Comparison of ENCODE assay signal across 21 cellular contexts in the genomic region with DNA sequence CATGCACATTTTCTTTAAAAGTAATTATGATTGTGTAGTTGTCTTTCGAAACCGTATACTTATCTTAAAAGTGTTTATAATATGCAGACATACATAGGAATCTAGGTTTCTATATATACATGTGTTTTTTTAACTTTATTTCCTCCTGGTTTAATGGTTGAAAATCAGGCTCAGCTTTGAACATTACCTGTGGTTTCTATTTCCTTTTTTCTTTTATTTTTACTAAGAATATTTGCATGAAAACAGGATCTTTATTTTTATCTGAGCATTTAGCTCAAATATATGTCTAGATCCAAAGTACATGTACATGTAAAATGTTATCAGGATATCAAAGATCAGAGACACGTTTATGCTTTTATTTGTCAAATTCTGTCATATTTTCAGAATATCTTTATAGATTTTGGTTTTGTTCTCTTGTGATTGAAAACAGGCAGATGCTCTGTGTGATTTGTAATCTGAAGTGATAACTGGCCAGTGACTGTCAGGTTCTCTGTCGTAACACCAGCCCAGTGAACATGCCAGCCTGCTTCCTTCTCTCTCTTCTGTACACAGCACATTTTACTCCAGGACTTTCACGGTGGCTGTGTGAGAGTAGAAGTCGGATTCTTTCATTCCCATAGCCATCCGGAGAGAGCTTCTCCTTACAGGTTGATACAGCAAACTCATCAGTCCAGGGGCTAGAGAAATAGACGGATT. TPM values are rescaled to one million over a fixed set of nuclear protein-coding genes. Genes with fewer than 3 reads are reported as not detected.
DNase-seq lines count a peak whose midpoint lies in the region; ATAC-seq, FAIRE-seq and TF ChIP-seq lines count a peak whose summit lies in the region.
"Had no signal": no experiment of that assay in that cellular context is flagged by ENCODE, and none has a peak within 500 bp of the region (broad histone marks: within the 10 kb centered on the region; RNA-seq: fewer than 3 reads in every experiment).

No MANE protein-coding gene starts in this region.

- no peak overlapping the region for H3K27ac Mint-ChIP-seq in GM23338
- H3K27ac Mint-ChIP-seq: activated CD4-positive, alpha-beta memory T cell treated with anti-CD3 and anti-CD28 coated beads for 36 hours; brain; H9; mesothelial cell of epicardium had no signal

- CTCF ChIA-PET in H1 (lab: Charles Lee; ENCODE audit: partially characterized antibody), result interaction anchor here (0.7 to 1.4 kb wide), 2 partner anchors 26 to 75 kb away, joined by 3 to 4 read pairs; no protein-coding TSS in a partner anchor

- no peaks in the 10 kb centered on the region for H3F3A ChIP-seq in OCI-LY1 (ENCODE audit: insufficient read depth, low read length)
- H3F3A ChIP-seq in GM23338 (replicated peaks; ENCODE audit: low read depth), result no peaks in the 10 kb centered on the region

- H3K23ac ChIP-seq in H1 (ENCODE audit: insufficient read length), result peak overlapping the region; percentile 98

- H2AFZ ChIP-seq in OCI-LY1 (ENCODE audit: low read length), result no peak overlapping the region
- H2AFZ ChIP-seq in H1 (ENCODE audit: low read length), result no peak overlapping the region
- no peak overlapping the region for H2AFZ ChIP-seq in GM23338

- no peaks in the 10 kb centered on the region for H3K4me1 Mint-ChIP-seq in GM23338
- H3K4me1 Mint-ChIP-seq: brain, H9, mesothelial cell of epicardium had no signal

- TF ChIP-seq POLR2A in GM12892 (IDR thresholded peaks at IDR 0.05; ENCODE audit: low read depth, low read length) (no peak), H1 (IDR thresholded peaks at IDR 0.05; ENCODE audit: control extremely low read depth in 1 of 2, low read depth in 2 of 2, low read length in 2 of 2) (no peak)

- no peak overlapping the region for H3K56ac ChIP-seq in H1 (replicated peaks; ENCODE audit: insufficient read length, low read depth, low read length)

- POLR2A ChIA-PET in H1 (lab: Charles Lee; ENCODE audit: partially characterized antibody), result interaction anchor here (1.6 kb wide), 1 partner anchor 14 kb away, joined by 3 read pairs; a partner anchor contains a TSS

- H2BK12ac ChIP-seq in H1 (ENCODE audit: low read depth, low read length), result no peak overlapping the region

- H3K9me3 ChIP-seq in BLaER1 (no peaks in the 10 kb centered on the region), OCI-LY1 (ENCODE audit: low read length) (no peaks in the 10 kb centered on the region), H1 (ENCODE audit: insufficient read depth in 2 of 2, low read depth in 1 of 2, low read length in 1 of 2) (no peaks in the 10 kb centered on the region)
- H3K9me3 ChIP-seq: testis had no signal

- H3K4me3 Mint-ChIP-seq in GM23338, result no peak overlapping the region
- H3K4me3 Mint-ChIP-seq: activated CD4-positive, alpha-beta memory T cell treated with anti-CD3 and anti-CD28 coated beads for 36 hours; activated T-cell treated with anti-CD3 and anti-CD28 coated beads, Interleukin-2, amount 50 U/mL, for 4 hours; brain; H9; mesothelial cell of epicardium had no signal

- no peak for TF ChIP-seq RAD21 in H1 (IDR thresholded peaks at IDR 0.05 in 1 of 2, conservative IDR thresholded peaks at IDR 0.05 in 1 of 2; ENCODE audit: low read depth in 2 of 2, low read length in 2 of 2)

- H3K27me3 ChIP-seq in BLaER1, result no peaks in the 10 kb centered on the region
- no peaks in the 10 kb centered on the region for H3K27me3 ChIP-seq in OCI-LY1 (ENCODE audit: insufficient read depth, low read length)
- no peaks in the 10 kb centered on the region for H3K27me3 ChIP-seq in H1 (replicated peaks in 1 of 4; ENCODE audit: control insufficient read depth in 3 of 4, extremely low read depth in 1 of 4, insufficient read depth in 3 of 4, low read length in 3 of 4)
- no peaks in the 10 kb centered on the region for H3K27me3 ChIP-seq in GM23338 (ENCODE audit: insufficient read depth)
- H3K27me3 ChIP-seq: testis had no signal

- no peak overlapping the region for H4K91ac ChIP-seq in H1 (replicated peaks; ENCODE audit: insufficient read length, low read length)

- H3K4me2 ChIP-seq in BLaER1 (peak overlapping the region; percentile 54), OCI-LY1 (ENCODE audit: low read length) (peak overlapping the region; percentile 63), H1 (ENCODE audit: insufficient read depth in 1 of 2, low read depth in 2 of 2, low read length in 2 of 2) (no peak overlapping the region), GM23338 (no peak overlapping the region)

- H3K36me3 Mint-ChIP-seq in GM23338 (ENCODE audit: low read depth), result no peaks in the 10 kb centered on the region

- no peaks in the 10 kb centered on the region for H4K20me1 ChIP-seq in BLaER1
- H4K20me1 ChIP-seq in OCI-LY1 (ENCODE audit: insufficient read depth, low read length), result no peaks in the 10 kb centered on the region
- H4K20me1 ChIP-seq in H1 (replicated peaks in 1 of 2; ENCODE audit: control insufficient read depth in 1 of 2, insufficient read depth in 2 of 2, low read length in 2 of 2), result no peaks in the 10 kb centered on the region
- no peaks in the 10 kb centered on the region for H4K20me1 ChIP-seq in GM23338 (replicated peaks; ENCODE audit: insufficient read depth)

- H3K23me2 ChIP-seq in H1 (ENCODE audit: low read depth, low read length), result no peaks in the 10 kb centered on the region

- peaks cover 29% of the 10 kb centered on the region for H3K4me1 ChIP-seq in BLaER1
- peaks cover 26% of the 10 kb centered on the region for H3K4me1 ChIP-seq in OCI-LY1 (ENCODE audit: insufficient read depth, low read length, severe bottlenecking)
- H3K4me1 ChIP-seq in H1 (replicated peaks in 1 of 4; ENCODE audit: control insufficient read depth in 3 of 4, insufficient read depth in 4 of 4, low read length in 3 of 4), result no peaks in the 10 kb centered on the region
- no peaks in the 10 kb centered on the region for H3K4me1 ChIP-seq in GM23338 (ENCODE audit: insufficient read depth)
- H3K4me1 ChIP-seq: testis had no signal

- H2BK20ac ChIP-seq in H1 (ENCODE audit: low read length), result no peak overlapping the region

- no peaks in the 10 kb centered on the region for H3K9me2 ChIP-seq in OCI-LY1 (ENCODE audit: low read depth, low read length)
- H3K9me2 ChIP-seq in GM23338 (ENCODE audit: insufficient read depth), result no peaks in the 10 kb centered on the region

- H4K5ac ChIP-seq in H1 (ENCODE audit: insufficient read length, low read depth, low read length), result no peak overlapping the region

- H4K8ac ChIP-seq in H1 (ENCODE audit: extremely low read depth, insufficient read depth, low read length), result no peak overlapping the region

- no peak overlapping the region for H3K4ac ChIP-seq in H1 (replicated peaks; ENCODE audit: insufficient read length, low read depth, low read length)

- no peaks in the 10 kb centered on the region for H3K36me3 ChIP-seq in BLaER1
- no peaks in the 10 kb centered on the region for H3K36me3 ChIP-seq in OCI-LY1 (ENCODE audit: insufficient read depth, low read length)
- H3K36me3 ChIP-seq in H1 (ENCODE audit: control insufficient read depth in 2 of 4, insufficient read depth in 4 of 4, low read length in 3 of 4), result no peaks in the 10 kb centered on the region; a peak in 1 of 8 replicates
- no peaks in the 10 kb centered on the region for H3K36me3 ChIP-seq in GM23338 (ENCODE audit: insufficient read depth)

- no peaks in the 10 kb centered on the region for H3K79me1 ChIP-seq in H1 (ENCODE audit: low read depth, low read length)

- FAIRE-seq in GM12892 (lab: Jason Lieb, UNC), result peak; percentile 50
- FAIRE-seq in H1 (lab: Jason Lieb, UNC), result no peak

- H3K18ac ChIP-seq in H1 (ENCODE audit: extremely low read depth, low read length), result no peak overlapping the region

- TF ChIP-seq CTCF in OCI-LY1 (IDR thresholded peaks at IDR 0.05; ENCODE audit: low read length) (no peak), H1 (IDR thresholded peaks at IDR 0.05; ENCODE audit: control extremely low read depth in 1 of 3, insufficient read depth in 1 of 3, low read depth in 1 of 3, low read length in 3 of 3) (no peak), GM23338 (conservative IDR thresholded peaks at IDR 0.05; ENCODE audit: low read depth in 2 of 2) (no peak)

- H2BK5ac ChIP-seq in H1 (ENCODE audit: low read depth, low read length), result no peak overlapping the region

- H3K9me3 Mint-ChIP-seq in GM23338, result no peaks in the 10 kb centered on the region; the same call in 2 of the 3 replicates
- H3K9me3 Mint-ChIP-seq: activated CD4-positive, alpha-beta memory T cell treated with anti-CD3 and anti-CD28 coated beads for 36 hours; activated T-cell treated with anti-CD3 and anti-CD28 coated beads, Interleukin-2, amount 50 U/mL, for 4 hours; brain; H9; mesothelial cell of epicardium had no signal

- 90% methylated on average over 8 of the region's 8 CpGs; no CpG with 5 or more reads in 1 of the 2 experiments for WGBS in H1 (ENCODE audit: extremely low coverage in 1 of 2, insufficient coverage in 1 of 2, insufficient read length in 1 of 2, insufficient replicate concordance in 2 of 2, low coverage in 1 of 2, low lambda C conversion rate in 2 of 2, missing lambda C conversion rate in 1 of 2), 2 experiments

- H3K79me2 ChIP-seq in OCI-LY1 (ENCODE audit: insufficient read depth, low read length) (no peaks in the 10 kb centered on the region), H1 (ENCODE audit: control insufficient read depth in 1 of 2, insufficient read depth in 2 of 2, low read length in 2 of 2) (no peaks in the 10 kb centered on the region), GM23338 (replicated peaks; ENCODE audit: insufficient read depth) (no peaks in the 10 kb centered on the region)

- H3K14ac ChIP-seq in H1 (ENCODE audit: insufficient read length), result no peak overlapping the region

- H2BK120ac ChIP-seq in H1 (replicated peaks; ENCODE audit: low read depth, low read length), result no peak overlapping the region

- no peaks in the 10 kb centered on the region for H3K27me3 Mint-ChIP-seq in GM23338 (ENCODE audit: insufficient read depth, low read depth, poor library complexity)
- H3K27me3 Mint-ChIP-seq: activated CD4-positive, alpha-beta memory T cell treated with anti-CD3 and anti-CD28 coated beads for 36 hours had no signal

- H3K27ac ChIP-seq in BLaER1 (peak overlapping the region; percentile 71), OCI-LY1 (ENCODE audit: low read depth, low read length, poor library complexity, severe bottlenecking) (peak overlapping the region; percentile 91), H1 (ENCODE audit: low read depth, low read length) (no peak overlapping the region), GM23338 (ENCODE audit: low read depth) (no peak overlapping the region)
- H3K27ac ChIP-seq: testis, WERI-Rb-1 had no signal

- H2BK15ac ChIP-seq in H1 (ENCODE audit: low read length), result no peak overlapping the region

- H3K9ac ChIP-seq in BLaER1 (peak overlapping the region; percentile 44; the same call in 1 of the 2 replicates), OCI-LY1 (ENCODE audit: low read length) (peak overlapping the region; percentile 28; the same call in 1 of the 2 replicates), H1 (replicated peaks in 1 of 4; ENCODE audit: extremely low read depth in 1 of 4, low read depth in 3 of 4, low read length in 3 of 4) (no peak overlapping the region)

- TF ChIP-seq EP300 in H1 (IDR thresholded peaks at IDR 0.05; ENCODE audit: borderline replicate concordance in 1 of 2, low read depth in 2 of 2, low read length in 2 of 2), result no peak

- DNase-seq in GM12892 (ENCODE audit: insufficient read length), result no peak
- no peak for DNase-seq in H1 (ENCODE audit: low read depth in 1 of 2, low spot score in 2 of 2)
- no peak for DNase-seq in GM23338 (ENCODE audit: low spot score)
- no peak for DNase-seq in SHP77 treated with DMSO at 0.1 percent for 48 hours (lab: John Stamatoyannopoulos, UW)
- DNase-seq: ACHN; activated CD4-positive, alpha-beta memory T cell treated with anti-CD3 and anti-CD28 coated beads for 36 hours; activated T-cell treated with anti-CD3 and anti-CD28 coated beads, Interleukin-2, amount 50 U/mL, for 4 hours; DND-41; H9; head of caudate nucleus; NCI-H187 treated with DMSO at 0.1 percent for 48 hours; NCI-H345; testis; WERI-Rb-1 had no signal

- ATAC-seq in GM23338, result no peak
- no peak for ATAC-seq in GM18858 (IDR thresholded peaks at IDR 0.05; ENCODE audit: unreplicated experiment)
- no peak for ATAC-seq in GM19467 (IDR thresholded peaks at IDR 0.05; ENCODE audit: unreplicated experiment)
- ATAC-seq: activated T-cell treated with anti-CD3 and anti-CD28 coated beads, Interleukin-2, amount 50 U/mL, for 4 hours; left lobe of liver had no signal

- H2AK5ac ChIP-seq in H1 (ENCODE audit: low read depth, low read length), result no peak overlapping the region

- no peak overlapping the region for H3K4me3 ChIP-seq in BLaER1
- peak overlapping the region; percentile 24 for H3K4me3 ChIP-seq in OCI-LY1 (ENCODE audit: low read depth, low read length, poor library complexity, severe bottlenecking)
- no peak overlapping the region for H3K4me3 ChIP-seq in H1 (ENCODE audit: extremely low read depth in 1 of 4, insufficient read depth in 2 of 4, low read depth in 3 of 4, low read length in 4 of 4)
- no peak overlapping the region for H3K4me3 ChIP-seq in GM23338
- H3K4me3 ChIP-seq: testis had no signal

RNA-seq across cellular contexts. Expression of a gene that starts 13.7 kb away (rescaled TPM):
- 24.1 TPM for polyA plus RNA-seq in GM12892 (2012; ENCODE audit: missing spikeins)
- total RNA-seq in H1 (2021; fragmentation: NEBNext Ultra II Directional; extraction: Animal tissue kit (Norgen Biotek cat#: 25700)), result 11.1 and 16.4 TPM in 2 replicates
- polyA plus RNA-seq in H1 (2011; rRNA removed) (14.7 and 20.8 TPM in 2 replicates), GM23338 (2016; fragmentation: Nextera tagmentation; extraction: Ambion mirVana) (10.5 and 10.6 TPM in 2 replicates)
- polyA plus RNA-seq in H1 (2011; cell fraction: cytosol; rRNA removed), result 13.1 TPM
- polyA plus RNA-seq in H1 (2011; cell fraction: nucleus; rRNA removed), result 37.2 TPM
- polyA plus RNA-seq in H1 (2012, experiment 1 of 2), result 11.8 to 16.3 TPM (median 13.5 TPM) in 4 replicates
- 6.8 TPM for polyA plus RNA-seq in H1 (2012, experiment 2 of 2)
- 25.7 TPM for polyA plus RNA-seq in H1 (2013, experiment 1 of 2)
- 27.6 TPM for polyA plus RNA-seq in H1 (2013, experiment 2 of 2)
- polyA minus RNA-seq in H1 (2011; rRNA and poly(A)+ RNA removed), result 14.4 and 21.8 TPM in 2 replicates
- 8.5 TPM for polyA minus RNA-seq in H1 (2011; cell fraction: cytosol; rRNA and poly(A)+ RNA removed)
- polyA minus RNA-seq in H1 (2011; cell fraction: nucleus; rRNA and poly(A)+ RNA removed), result 29.4 TPM
- 12.4 and 14.8 TPM in 2 replicates for total RNA-seq in GM23338 (2014; rRNA removed; shearing (Covaris generic))

RNA-seq across cellular contexts. Expression of a gene that starts 44.5 kb away (rescaled TPM):
- 31.2 TPM for polyA plus RNA-seq in GM12892 (2012; ENCODE audit: missing spikeins)
- 15.9 and 16.0 TPM in 2 replicates for total RNA-seq in H1 (2021; fragmentation: NEBNext Ultra II Directional; extraction: Animal tissue kit (Norgen Biotek cat#: 25700))
- 5.2 and 8.1 TPM in 2 replicates for polyA plus RNA-seq in H1 (2011; rRNA removed)
- polyA plus RNA-seq in H1 (2011; cell fraction: cytosol; rRNA removed), result 8.3 TPM
- polyA plus RNA-seq in H1 (2011; cell fraction: nucleus; rRNA removed), result 5.4 TPM
- 6.5 to 9.8 TPM (median 8.0 TPM) in 4 replicates for polyA plus RNA-seq in H1 (2012, experiment 1 of 2)
- 0.94 TPM for polyA plus RNA-seq in H1 (2012, experiment 2 of 2)
- polyA plus RNA-seq in H1 (2013, experiment 1 of 2), result 9.6 TPM
- 9.2 TPM for polyA plus RNA-seq in H1 (2013, experiment 2 of 2)
- 20.4 and 22.1 TPM in 2 replicates for polyA minus RNA-seq in H1 (2011; rRNA and poly(A)+ RNA removed)
- 8.7 TPM for polyA minus RNA-seq in H1 (2011; cell fraction: cytosol; rRNA and poly(A)+ RNA removed)
- polyA minus RNA-seq in H1 (2011; cell fraction: nucleus; rRNA and poly(A)+ RNA removed), result 13.1 TPM
- 17.5 and 22.3 TPM in 2 replicates for total RNA-seq in GM23338 (2014; rRNA removed; shearing (Covaris generic))
- 5.2 and 7.5 TPM in 2 replicates for polyA plus RNA-seq in GM23338 (2016; fragmentation: Nextera tagmentation; extraction: Ambion mirVana)

Comparison
In these comparisons a context has a peak if more than half of its experiments do, and no peak if none do; other contexts are left out.
1. H3K27ac ChIP-seq: peak in BLaER1 (single experiment) and OCI-LY1 (single experiment); none in H1 (single experiment) and GM23338 (single experiment).
2. H3K4me2 ChIP-seq: peak in BLaER1 (single experiment) and OCI-LY1 (single experiment); none in H1 (0 of 2) and GM23338 (single experiment).
3. H3K9ac ChIP-seq: peak in BLaER1 (single experiment) and OCI-LY1 (single experiment); none in H1 (0 of 4).